ENCODE assay signal across 21 cellular contexts in the genomic region with DNA sequence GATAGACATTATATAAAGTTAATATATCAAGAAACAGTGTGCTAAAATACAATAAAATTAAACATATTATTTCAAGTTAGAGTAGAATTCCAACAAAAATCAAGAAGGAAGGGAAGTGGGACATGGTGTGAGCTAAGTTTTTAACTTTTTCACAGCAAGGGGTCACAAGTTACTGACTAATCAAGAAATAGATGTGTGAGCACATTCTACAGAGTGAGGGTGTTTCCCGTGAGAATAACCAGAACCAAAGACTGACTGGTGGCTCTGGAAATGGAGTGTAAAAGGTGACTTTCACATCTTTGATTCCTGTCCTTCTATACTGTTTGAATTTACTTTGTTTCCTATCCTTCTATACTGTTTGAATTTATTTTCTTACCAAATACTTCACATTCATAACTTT.
"Had no signal": no experiment of that assay in that cellular context is flagged by ENCODE, and none has a peak within 500 bp of the region (broad histone marks: within the 10 kb centered on the region; RNA-seq: fewer than 3 reads in every experiment).

No MANE protein-coding gene starts in this region.

- ATAC-seq: heart right ventricle; natural killer cell; right cardiac atrium; sciatic nerve; stimulated activated naive B cell treated with anti-CD40 and anti-IgM and Interleukin-4, amounts not matched to agents 10 μg/mL and 1 μg/mL and 100 μg/mL, for 72 hours; upper lobe of right lung had no signal

- H3K4me3 Mint-ChIP-seq: memory B cell; natural killer cell; nephron progenitor cell; neural progenitor cell; stimulated activated naive B cell treated with anti-CD40 and anti-IgM and Interleukin-4, amounts not matched to agents 10 μg/mL and 1 μg/mL and 100 μg/mL, for 72 hours; stimulated activated naive CD8-positive, alpha-beta T cell treated with anti-CD3 and anti-CD28 coated beads, Interleukin-15, Interleukin-2, amounts not matched to agents 100 ng/mL and 50 ng/mL, for 24 hours had no signal

- H3K4me1 Mint-ChIP-seq: neural progenitor cell had no signal

- FAIRE-seq: urothelium cell line had no signal

- H3K27ac Mint-ChIP-seq: memory B cell; natural killer cell; nephron progenitor cell; neural progenitor cell; stimulated activated naive B cell treated with anti-CD40 and anti-IgM and Interleukin-4, amounts not matched to agents 10 μg/mL and 1 μg/mL and 100 μg/mL, for 72 hours; stimulated activated naive CD8-positive, alpha-beta T cell treated with anti-CD3 and anti-CD28 coated beads, Interleukin-15, Interleukin-2, amounts not matched to agents 100 ng/mL and 50 ng/mL, for 24 hours had no signal

- H3K27me3 Mint-ChIP-seq: memory B cell; stimulated activated naive B cell treated with anti-CD40 and anti-IgM and Interleukin-4, amounts not matched to agents 10 μg/mL and 1 μg/mL and 100 μg/mL, for 72 hours; stimulated activated naive CD8-positive, alpha-beta T cell treated with anti-CD3 and anti-CD28 coated beads, Interleukin-15, Interleukin-2, amounts not matched to agents 100 ng/mL and 50 ng/mL, for 24 hours had no signal

- DNase-seq: heart right ventricle; islet precursor cell; left ventricle myocardium inferior; natural killer cell; nephron progenitor cell; occipital lobe; retina; right cardiac atrium; stimulated activated CD4-positive, alpha-beta T cell treated with anti-CD3 and anti-CD28 coated beads, Interleukin-12 subunit alpha, Interleukin-12 subunit beta, amount 100 ng/mL, for 4 hours; stimulated activated CD4-positive, alpha-beta T cell treated with anti-CD3 and anti-CD28 coated beads, Interleukin-15, amount 100 ng/mL, for 24 hours; stimulated activated CD4-positive, alpha-beta T cell treated with anti-CD3 and anti-CD28 coated beads, Interleukin-2, amount 100 ng/mL, for 24 hours; stimulated activated CD4-positive, alpha-beta T cell treated with anti-CD3 and anti-CD28 coated beads, Interleukin-4, amount 100 ng/mL, for 1 hour; stimulated activated naive B cell treated with anti-CD40 and anti-IgM and Interleukin-4, amounts not matched to agents 10 μg/mL and 1 μg/mL and 100 μg/mL, for 72 hours; tibial artery; trophoblast cell; upper lobe of right lung had no signal

- H3K9me3 Mint-ChIP-seq: nephron progenitor cell, neural progenitor cell had no signal
